In the genomic region with DNA sequence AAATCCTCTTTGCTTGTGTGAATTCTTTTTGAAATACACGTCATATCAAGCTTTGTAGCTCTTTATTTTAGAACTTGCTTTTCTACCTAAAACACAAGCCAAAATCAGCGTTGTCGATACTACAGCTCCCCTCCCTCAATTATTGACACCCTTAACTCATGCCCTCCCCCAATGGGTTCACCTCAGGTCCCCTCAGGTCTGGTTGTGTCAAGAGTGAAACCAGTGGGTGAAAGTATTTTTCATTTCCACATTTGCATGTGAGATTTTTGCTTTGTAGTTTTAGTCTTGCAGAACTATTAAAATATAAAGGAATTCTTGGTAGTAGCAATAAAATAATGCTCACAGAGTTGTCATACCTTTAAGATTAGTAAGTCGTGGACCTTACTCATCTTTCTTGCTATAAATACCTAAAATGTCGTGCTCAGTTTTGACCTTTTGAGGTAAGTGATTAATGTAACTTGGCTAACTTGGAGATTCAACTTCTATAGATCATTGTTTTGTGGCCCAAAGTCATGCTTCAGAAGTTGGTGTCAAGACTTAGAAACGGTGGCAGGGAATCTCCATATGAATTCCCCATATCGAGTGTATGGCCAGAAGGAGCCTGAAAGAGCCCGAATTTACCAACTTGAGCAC, we compare ENCODE assay signal across 8 cellular contexts. TPM values are rescaled to one million over a fixed set of nuclear protein-coding genes. Genes with fewer than 3 reads are reported as not detected.
DNase-seq lines count a peak whose midpoint lies in the region; ATAC-seq and FAIRE-seq lines count a peak whose summit lies in the region.

No MANE protein-coding gene starts in this region.

- POLR2A ChIA-PET in naive thymus-derived CD8-positive, alpha-beta T cell (lab: Charles Lee): no interaction called here

- H3K27me3 Mint-ChIP-seq in activated naive CD8-positive, alpha-beta T cell: no peaks in the 10 kb centered on the region
- H3K27me3 Mint-ChIP-seq in naive thymus-derived CD8-positive, alpha-beta T cell: no peaks in the 10 kb centered on the region

- no peaks in the 10 kb centered on the region for H3K36me3 Mint-ChIP-seq in activated naive CD8-positive, alpha-beta T cell
- no peaks in the 10 kb centered on the region for H3K36me3 Mint-ChIP-seq in naive thymus-derived CD8-positive, alpha-beta T cell

- peak overlapping the region; percentile 89 for H3K4me3 Mint-ChIP-seq in activated naive CD8-positive, alpha-beta T cell
- H3K4me3 Mint-ChIP-seq in naive thymus-derived CD8-positive, alpha-beta T cell: peak overlapping the region; percentile 81 to 94 (median 88)

- DNase-seq in GM18507 (ENCODE audit: extremely low spot score, insufficient read length, low read depth) (no peak), pons (ENCODE audit: low spot score) (no peak), globus pallidus (ENCODE audit: low spot score) (no peak), AML-193 (lab: John Stamatoyannopoulos, UW) (no peak)
- no peak for DNase-seq in naive thymus-derived CD8-positive, alpha-beta T cell

- peak overlapping the region; percentile 90 for H3K27ac Mint-ChIP-seq in activated naive CD8-positive, alpha-beta T cell
- peak overlapping the region; percentile 31 to 95 (median 87) for H3K27ac Mint-ChIP-seq in naive thymus-derived CD8-positive, alpha-beta T cell

- peak; percentile 33 for FAIRE-seq in GM18507 (lab: Jason Lieb, UNC)

- peaks cover 28% of the 10 kb centered on the region for H3K4me1 Mint-ChIP-seq in activated naive CD8-positive, alpha-beta T cell (ENCODE audit: low read depth)
- H3K4me1 Mint-ChIP-seq in naive thymus-derived CD8-positive, alpha-beta T cell: peaks cover 5 to 25% (median 24%) of the 10 kb centered on the region in 4 donors

- ATAC-seq in HG03060 (IDR thresholded peaks at IDR 0.05; ENCODE audit: low read depth, unreplicated experiment): peak; percentile 40
- no peak for ATAC-seq in naive thymus-derived CD8-positive, alpha-beta T cell
- no peak for ATAC-seq in HG03439 (IDR thresholded peaks at IDR 0.05; ENCODE audit: unreplicated experiment)

- no peaks in the 10 kb centered on the region for H3K9me3 Mint-ChIP-seq in activated naive CD8-positive, alpha-beta T cell (ENCODE audit: low read depth)
- H3K9me3 Mint-ChIP-seq in naive thymus-derived CD8-positive, alpha-beta T cell: no peaks in the 10 kb centered on the region

RNA-seq across cellular contexts. Expression of a gene that starts 1.7 kb away (rescaled TPM):
- total RNA-seq in naive thymus-derived CD8-positive, alpha-beta T cell: 10 to 100 TPM in 1 of 2 experiments, 1 to 10 TPM in 1; 8.4 to 11.1 TPM
- polyA plus RNA-seq in naive thymus-derived CD8-positive, alpha-beta T cell: 10 to 100 TPM in 1 of 3 donors, 1 to 10 TPM in 2; 4.0 to 12.2 (median 8.1) TPM
